1 cellular context compared by ENCODE assay signal in genomic region chr19:10748924-10749434, GRCh38.
TF ChIP-seq lines count a peak whose summit lies in the region.

No MANE protein-coding gene starts in this region.

TF ChIP-seq in HepG2, 621 proteins besides CTCF, POLR2A, EP300 and RAD21 (continued from another document and continues in another):
- 0 out of 2 replicates have a peak, but pooled peaks have one; percentile 1 for TF ChIP-seq TFDP1 (CRISPR knock-in tag; IDR thresholded peaks at IDR 0.05; ENCODE audit: borderline replicate concordance)
- peak; percentile 85 for TF ChIP-seq ZNF501 (CRISPR knock-in tag; IDR thresholded peaks at IDR 0.05)
- 0 out of 2 replicates have a peak, but pooled peaks have one; percentile 42 for TF ChIP-seq ZNF451 (CRISPR knock-in tag; IDR thresholded peaks at IDR 0.05)
- peak; percentile 65; the same call in 1 of the 2 replicates for TF ChIP-seq CBX5 (CRISPR knock-in tag; IDR thresholded peaks at IDR 0.05; ENCODE audit: borderline replicate concordance)
- TF ChIP-seq SRSF4 (IDR thresholded peaks at IDR 0.05; ENCODE audit: low read depth, low read length, poor library complexity, severe bottlenecking): no peak
- no peak for TF ChIP-seq ZBTB14 (CRISPR knock-in tag; IDR thresholded peaks at IDR 0.05)
- TF ChIP-seq ZNF619 (CRISPR knock-in tag; IDR thresholded peaks at IDR 0.05): no peak
- TF ChIP-seq ZNF333 (CRISPR knock-in tag; IDR thresholded peaks at IDR 0.05; ENCODE audit: borderline replicate concordance): no peak; the same call in 1 of the 2 replicates
- peak; percentile 17 for TF ChIP-seq CEBPG (CRISPR knock-in tag; IDR thresholded peaks at IDR 0.05)
- TF ChIP-seq ZNF883 (CRISPR knock-in tag; IDR thresholded peaks at IDR 0.05; ENCODE audit: not compliant biosample characterization): peak; percentile 34
- TF ChIP-seq TBX3 (IDR thresholded peaks at IDR 0.05; ENCODE audit: borderline replicate concordance): peak; percentile 14; the same call in 1 of the 2 replicates
- no peak for TF ChIP-seq ZNF224 (CRISPR knock-in tag; IDR thresholded peaks at IDR 0.05)
- no peak for TF ChIP-seq ZNF446 (CRISPR knock-in tag; IDR thresholded peaks at IDR 0.05)
- peak; percentile 39; the same call in 1 of the 2 replicates for TF ChIP-seq DRAP1 (CRISPR knock-in tag; IDR thresholded peaks at IDR 0.05)
- TF ChIP-seq RARG (CRISPR knock-in tag; IDR thresholded peaks at IDR 0.05; ENCODE audit: low read depth): no peak
- TF ChIP-seq MIER2 (CRISPR knock-in tag; IDR thresholded peaks at IDR 0.05): no peak
- 0 out of 2 replicates have a peak, but pooled peaks have one; percentile 39 for TF ChIP-seq ZNF362 (CRISPR knock-in tag; IDR thresholded peaks at IDR 0.05; ENCODE audit: borderline replicate concordance)
- TF ChIP-seq THAP9 (CRISPR knock-in tag; IDR thresholded peaks at IDR 0.05; ENCODE audit: borderline replicate concordance): 0 out of 2 replicates have a peak, but pooled peaks have one; percentile 33
- peak; percentile 85 for TF ChIP-seq ZGPAT (CRISPR knock-in tag; IDR thresholded peaks at IDR 0.05)
- TF ChIP-seq SMC3 (IDR thresholded peaks at IDR 0.05; ENCODE audit: low read length): no peak
- TF ChIP-seq MAZ (IDR thresholded peaks at IDR 0.05; ENCODE audit: borderline replicate concordance, low read depth, low read length): no peak
- no peak for TF ChIP-seq MAZ (CRISPR knock-in tag; IDR thresholded peaks at IDR 0.05; ENCODE audit: low read depth)
- peak; percentile 63 for TF ChIP-seq ARNTL (CRISPR knock-in tag; IDR thresholded peaks at IDR 0.05)
- TF ChIP-seq RXRA (CRISPR knock-in tag; IDR thresholded peaks at IDR 0.05): peak; percentile 44; the same call in 1 of the 2 replicates
- TF ChIP-seq ZSCAN12 (CRISPR knock-in tag; IDR thresholded peaks at IDR 0.05): no peak
- 0 out of 2 replicates have a peak, but pooled peaks have one; percentile 75 for TF ChIP-seq ZNF572 (CRISPR knock-in tag; IDR thresholded peaks at IDR 0.05)
- TF ChIP-seq USF2 (IDR thresholded peaks at IDR 0.05; ENCODE audit: low read depth, low read length): peak; percentile 86
- peak; percentile 82 for TF ChIP-seq USF2 (CRISPR knock-in tag; IDR thresholded peaks at IDR 0.05; ENCODE audit: borderline replicate concordance)
- 0 out of 2 replicates have a peak, but pooled peaks have one; percentile 31 for TF ChIP-seq FOXJ3 (CRISPR knock-in tag; IDR thresholded peaks at IDR 0.05; ENCODE audit: borderline replicate concordance)
- TF ChIP-seq ZFP91 (CRISPR knock-in tag; IDR thresholded peaks at IDR 0.05; ENCODE audit: borderline replicate concordance): peak; percentile 76
- peak; percentile 84 for TF ChIP-seq ZNF18 (CRISPR knock-in tag; IDR thresholded peaks at IDR 0.05; ENCODE audit: insufficient replicate concordance)
- no peak for TF ChIP-seq SOX6 (IDR thresholded peaks at IDR 0.05)
- peak; percentile 29; the same call in 1 of the 2 replicates for TF ChIP-seq SOX6 (CRISPR knock-in tag; IDR thresholded peaks at IDR 0.05)
- peak; percentile 75 for TF ChIP-seq MEIS2 (CRISPR knock-in tag; IDR thresholded peaks at IDR 0.05)
- 0 out of 2 replicates have a peak, but pooled peaks have one; percentile 30 for TF ChIP-seq NR2F2 (IDR thresholded peaks at IDR 0.05; ENCODE audit: borderline replicate concordance, low read depth)
- peak; percentile 74; the same call in 1 of the 2 replicates for TF ChIP-seq ZNF232 (CRISPR knock-in tag; IDR thresholded peaks at IDR 0.05; ENCODE audit: borderline replicate concordance)
- TF ChIP-seq FOXM1 (CRISPR knock-in tag; IDR thresholded peaks at IDR 0.05): no peak
- peak; percentile 34; the same call in 1 of the 2 replicates for TF ChIP-seq PRMT3 (CRISPR knock-in tag; IDR thresholded peaks at IDR 0.05; ENCODE audit: borderline replicate concordance, low read depth)
- TF ChIP-seq ZNF530 (CRISPR knock-in tag; IDR thresholded peaks at IDR 0.05; ENCODE audit: low read depth): no peak
- no peak for TF ChIP-seq GTF3A (CRISPR knock-in tag; conservative IDR thresholded peaks at IDR 0.05)
- peak; percentile 75 for TF ChIP-seq UBTF (CRISPR knock-in tag; IDR thresholded peaks at IDR 0.05)
- peak; percentile 50 for TF ChIP-seq IRF2 (CRISPR knock-in tag; IDR thresholded peaks at IDR 0.05)
- 0 out of 2 replicates have a peak, but pooled peaks have one; percentile 22 for TF ChIP-seq ZBTB39 (CRISPR knock-in tag; IDR thresholded peaks at IDR 0.05)
- TF ChIP-seq CAMTA2 (CRISPR knock-in tag; IDR thresholded peaks at IDR 0.05; ENCODE audit: borderline replicate concordance): no peak
